ENCODE assay signal across 21 cellular contexts in the genomic region with DNA sequence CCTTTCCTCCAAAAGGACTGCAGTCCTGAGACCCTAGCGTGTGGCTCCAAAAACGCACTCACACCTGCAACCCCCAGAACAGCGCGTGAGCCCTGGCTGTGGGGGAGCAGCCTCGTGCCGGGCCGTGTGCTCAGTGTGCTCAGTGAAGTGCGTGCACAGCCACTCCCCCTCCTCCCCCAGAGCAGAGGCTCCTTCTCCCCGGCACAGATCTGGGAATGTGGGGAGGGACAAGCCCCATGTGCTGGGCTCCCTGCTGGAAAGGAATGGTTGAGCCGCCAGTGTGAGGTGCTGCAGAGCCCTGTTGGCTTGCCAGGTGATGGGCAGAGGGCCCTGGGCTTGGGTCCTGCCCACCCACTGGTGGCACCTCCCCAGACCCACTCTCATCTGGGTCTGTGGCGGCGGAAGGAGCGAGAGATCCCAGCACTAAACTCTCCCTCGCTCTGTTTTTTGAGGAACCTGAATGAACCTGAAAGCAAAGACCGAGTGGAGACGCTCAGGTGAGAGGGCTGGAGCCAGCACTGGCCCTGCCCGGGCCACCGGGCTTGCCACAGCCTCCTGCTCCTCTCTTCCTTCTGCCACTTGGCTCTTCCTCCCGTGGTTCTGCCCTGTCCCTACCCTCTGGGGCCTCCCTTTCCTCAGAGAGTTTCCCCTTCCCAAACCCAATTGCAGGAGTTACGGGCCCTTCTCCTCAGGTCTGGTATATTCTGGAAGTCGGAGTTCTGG. TPM values are rescaled to one million over a fixed set of nuclear protein-coding genes. Genes with fewer than 3 reads are reported as not detected.
DNase-seq lines count a peak whose midpoint lies in the region; ATAC-seq, FAIRE-seq and TF ChIP-seq lines count a peak whose summit lies in the region.
"Had no signal": no experiment of that assay in that cellular context is flagged by ENCODE, and none has a peak within 500 bp of the region (broad histone marks: within the 10 kb centered on the region; RNA-seq: fewer than 3 reads in every experiment).

No MANE protein-coding gene starts in this region.

- no peak overlapping the region for H3K27ac Mint-ChIP-seq in activated T-cell treated with anti-CD3 and anti-CD28 coated beads, Interleukin-2, amount 50 U/mL, for 24 hours
- H3K27ac Mint-ChIP-seq: activated CD4-positive, alpha-beta memory T cell treated with anti-CD3 and anti-CD28 coated beads for 36 hours; activated naive CD8-positive, alpha-beta T cell treated with anti-CD3 and anti-CD28 coated beads, Interleukin-2, amount 50 U/mL, for 24 hours; activated T-helper 1 cell treated with anti-CD3 and anti-CD28 coated beads, Interleukin-12 subunit alpha, Interleukin-12 subunit beta, Interleukin-2, Interleukin-4 antibody, amounts not matched to agents 30 ng/mL and 10 ng/mL and 1 ng/mL, durations not matched to agents 14 hours and 24 hours and 36 hours; immature natural killer cell had no signal

- H3K9ac ChIP-seq in HepG2 (ENCODE audit: insufficient read depth, low read depth, low read length) (no peak overlapping the region), neuronal stem cell (ENCODE audit: low read depth, low read length, poor library complexity) (peak overlapping the region; percentile 70)
- H3K9ac ChIP-seq: SK-N-SH had no signal

- peaks cover 11% of the 10 kb centered on the region for H3K79me1 ChIP-seq in neuronal stem cell (ENCODE audit: low read depth, low read length)

- H3K27me3 Mint-ChIP-seq in activated T-cell treated with anti-CD3 and anti-CD28 coated beads, Interleukin-2, amount 50 U/mL, for 24 hours: no peaks in the 10 kb centered on the region
- H3K27me3 Mint-ChIP-seq: activated CD4-positive, alpha-beta memory T cell treated with anti-CD3 and anti-CD28 coated beads for 36 hours; activated naive CD8-positive, alpha-beta T cell treated with anti-CD3 and anti-CD28 coated beads, Interleukin-2, amount 50 U/mL, for 24 hours had no signal

- WGBS in HepG2 (ENCODE audit: low lambda C conversion rate): 97% methylated on average over 7 of the region's 21 CpGs
- WGBS in right lobe of liver (ENCODE audit: insufficient coverage, low coverage, low lambda C conversion rate, missing lambda C conversion rate): 93% methylated on average over 7 of the region's 21 CpGs
- whole genome bisulfite sequencing in neuronal stem cell (ENCODE audit: extremely low coverage in 2 of 2, insufficient read length in 2 of 2, insufficient replicate concordance in 1 of 2), 2 donors: no CpG with 5 or more reads among the region's 21 CpGs

- TF ChIP-seq CTCF in HepG2 (CRISPR knock-in tag; IDR thresholded peaks at IDR 0.05) (no peak), right lobe of liver (IDR thresholded peaks at IDR 0.05) (no peak), dorsolateral prefrontal cortex (IDR thresholded peaks at IDR 0.05 in 54 of 56, conservative IDR thresholded peaks at IDR 0.05 in 2 of 56; ENCODE audit: low read depth in 1 of 56, partially characterized antibody in 56 of 56) (peak in 5 of 56 donors; percentile 6 to 31 (median 11))

- H3K23ac ChIP-seq in neuronal stem cell (ENCODE audit: low read depth, low read length, poor library complexity): peak overlapping the region; percentile 73

- TF ChIP-seq POLR2A in HepG2 (IDR thresholded peaks at IDR 0.05; ENCODE audit: insufficient read depth in 1 of 2, low read depth in 2 of 2, low read length in 2 of 2): no peak
- TF ChIP-seq POLR2A in right lobe of liver (IDR thresholded peaks at IDR 0.05): no peak

- H3K36me3 Mint-ChIP-seq in activated T-cell treated with anti-CD3 and anti-CD28 coated beads, Interleukin-2, amount 50 U/mL, for 24 hours (ENCODE audit: low read depth): peaks cover 64% of the 10 kb centered on the region

- ATAC-seq in HepG2 (no peak), right lobe of liver (no peak), GM21515 (IDR thresholded peaks at IDR 0.05; ENCODE audit: unreplicated experiment) (no peak)
- ATAC-seq: activated naive CD8-positive, alpha-beta T cell treated with anti-CD3 and anti-CD28 coated beads, Interleukin-2, amount 50 U/mL, for 24 hours; gastrocnemius medialis had no signal

- no peak for TF ChIP-seq EP300 in HepG2 (IDR thresholded peaks at IDR 0.05; ENCODE audit: low read depth in 2 of 2, low read length in 2 of 2)
- TF ChIP-seq EP300 in HepG2 (CRISPR knock-in tag; IDR thresholded peaks at IDR 0.05; ENCODE audit: borderline replicate concordance): no peak

- H3K27me3 ChIP-seq in HepG2 (ENCODE audit: control insufficient read depth in 1 of 2, insufficient read depth in 2 of 2, low read length in 2 of 2): no peaks in the 10 kb centered on the region
- H3K27me3 ChIP-seq in right lobe of liver: no peaks in the 10 kb centered on the region
- no peaks in the 10 kb centered on the region for H3K27me3 ChIP-seq in dorsolateral prefrontal cortex
- H3K27me3 ChIP-seq in neuronal stem cell (ENCODE audit: control insufficient read depth in 3 of 3, insufficient read depth in 3 of 3, low read depth in 1 of 3, low read length in 3 of 3): no peaks in the 10 kb centered on the region
- H3K27me3 ChIP-seq: gastrocnemius medialis, stomach had no signal

- no peak overlapping the region for H2AFZ ChIP-seq in HepG2 (ENCODE audit: low read length)
- H2AFZ ChIP-seq in neuronal stem cell (ENCODE audit: low read length): no peak overlapping the region

- H4K20me1 ChIP-seq in HepG2 (ENCODE audit: insufficient read depth, low read length): no peaks in the 10 kb centered on the region

- no peaks in the 10 kb centered on the region for H3K9me3 Mint-ChIP-seq in activated T-cell treated with anti-CD3 and anti-CD28 coated beads, Interleukin-2, amount 50 U/mL, for 24 hours
- H3K9me3 Mint-ChIP-seq: activated CD4-positive, alpha-beta memory T cell treated with anti-CD3 and anti-CD28 coated beads for 36 hours; activated naive CD8-positive, alpha-beta T cell treated with anti-CD3 and anti-CD28 coated beads, Interleukin-2, amount 50 U/mL, for 24 hours; activated T-helper 1 cell treated with anti-CD3 and anti-CD28 coated beads, Interleukin-12 subunit alpha, Interleukin-12 subunit beta, Interleukin-2, Interleukin-4 antibody, amounts not matched to agents 30 ng/mL and 10 ng/mL and 1 ng/mL, durations not matched to agents 14 hours and 24 hours and 36 hours had no signal

- H3K79me2 ChIP-seq in HepG2 (ENCODE audit: insufficient read depth, low read length): no peaks in the 10 kb centered on the region

- H3K4me1 Mint-ChIP-seq in activated T-cell treated with anti-CD3 and anti-CD28 coated beads, Interleukin-2, amount 50 U/mL, for 24 hours (ENCODE audit: low read depth): no peaks in the 10 kb centered on the region
- H3K4me1 Mint-ChIP-seq: activated naive CD8-positive, alpha-beta T cell treated with anti-CD3 and anti-CD28 coated beads, Interleukin-2, amount 50 U/mL, for 24 hours had no signal

- CTCF ChIA-PET in HepG2 (lab: Yijun Ruan, JAX; ENCODE audit: low intra/inter-chr PET ratio, low total read pairs): no interaction called here

- no peak overlapping the region for H2BK12ac ChIP-seq in neuronal stem cell (ENCODE audit: low read length)

- in situ Hi-C loops in HepG2 (cut with HindIII; ENCODE audit: extremely low pct_ligation_motif_present, low pct_unique_long_range_greater_than_20kb): no loop called here

- no peak overlapping the region for H3K18ac ChIP-seq in neuronal stem cell (ENCODE audit: low read length)

- POLR2A ChIA-PET in HepG2 (lab: Yijun Ruan, JAX): no interaction called here

- H3K14ac ChIP-seq in neuronal stem cell (ENCODE audit: low read length): no peak overlapping the region

- no peak for DNase-seq in HepG2 (ENCODE audit: low spot score)
- no peak for DNase-seq in right lobe of liver
- DNase-seq in dorsolateral prefrontal cortex: peak in 4 of 10 donors; percentile 61 to 80 (median 68)
- no peak for DNase-seq in neuronal stem cell (ENCODE audit: low spot score)
- no peak for DNase-seq in NCI-H2227 (lab: John Stamatoyannopoulos, UW; ENCODE audit: unreplicated experiment)
- no peak for DNase-seq in activated T-cell treated with anti-CD3 and anti-CD28 coated beads, Interleukin-2, amount 50 U/mL, for 24 hours
- DNase-seq in RPMI8226: no peak
- DNase-seq: activated CD4-positive, alpha-beta memory T cell treated with anti-CD3 and anti-CD28 coated beads for 36 hours; activated naive CD8-positive, alpha-beta T cell treated with anti-CD3 and anti-CD28 coated beads, Interleukin-2, amount 50 U/mL, for 24 hours; COR-L47; gastrocnemius medialis; GDM1; immature natural killer cell; midbrain; NCI-H2227 treated with DMSO at 0.1 percent for 48 hours; stomach had no signal

- H2BK120ac ChIP-seq in neuronal stem cell (ENCODE audit: low read depth, low read length): peak overlapping the region; percentile 67

- no peak overlapping the region for H3K4me3 Mint-ChIP-seq in activated T-cell treated with anti-CD3 and anti-CD28 coated beads, Interleukin-2, amount 50 U/mL, for 24 hours
- H3K4me3 Mint-ChIP-seq: activated CD4-positive, alpha-beta memory T cell treated with anti-CD3 and anti-CD28 coated beads for 36 hours; activated naive CD8-positive, alpha-beta T cell treated with anti-CD3 and anti-CD28 coated beads, Interleukin-2, amount 50 U/mL, for 24 hours; activated T-helper 1 cell treated with anti-CD3 and anti-CD28 coated beads, Interleukin-12 subunit alpha, Interleukin-12 subunit beta, Interleukin-2, Interleukin-4 antibody, amounts not matched to agents 30 ng/mL and 10 ng/mL and 1 ng/mL, durations not matched to agents 14 hours and 24 hours and 36 hours; immature natural killer cell had no signal

- H4K91ac ChIP-seq in neuronal stem cell (ENCODE audit: low read depth, low read length, poor library complexity): no peak overlapping the region

- peak overlapping the region; percentile 98 for H2AK5ac ChIP-seq in neuronal stem cell (ENCODE audit: low read depth, low read length)

- peaks cover 17 to 35% of the 10 kb centered on the region in 2 experiments; a peak in 4 of 5 replicates for H3K36me3 ChIP-seq in HepG2 (replicated peaks in 1 of 2; ENCODE audit: control insufficient read depth in 1 of 2, insufficient read depth in 2 of 2, low read length in 2 of 2)
- H3K36me3 ChIP-seq in right lobe of liver: peaks cover 0 to 36% (median 19%) of the 10 kb centered on the region in 4 donors
- peaks cover 30 to 78% of the 10 kb centered on the region in 2 donors for H3K36me3 ChIP-seq in neuronal stem cell (replicated peaks in 1 of 2; ENCODE audit: control insufficient read depth in 2 of 2, insufficient read depth in 2 of 2, low read length in 2 of 2)

- H3K9me3 ChIP-seq in HepG2 (ENCODE audit: low read length): no peaks in the 10 kb centered on the region
- no peaks in the 10 kb centered on the region for H3K9me3 ChIP-seq in right lobe of liver
- no peaks in the 10 kb centered on the region for H3K9me3 ChIP-seq in neuronal stem cell (replicated peaks in 1 of 2; ENCODE audit: control insufficient read depth in 2 of 2, insufficient read depth in 1 of 2, low read depth in 1 of 2, low read length in 2 of 2)
- H3K9me3 ChIP-seq: gastrocnemius medialis, SK-N-SH, stomach had no signal

- H2BK15ac ChIP-seq in neuronal stem cell (ENCODE audit: low read length): peak overlapping the region; percentile 62

- H3K4ac ChIP-seq in neuronal stem cell (ENCODE audit: low read length): no peak overlapping the region

- H3K4me3 ChIP-seq in HepG2 (replicated peaks in 1 of 3; ENCODE audit: insufficient read depth in 1 of 3, low read depth in 2 of 3, low read length in 3 of 3) (no peak overlapping the region), right lobe of liver (no peak overlapping the region), dorsolateral prefrontal cortex (no peak overlapping the region), neuronal stem cell (ENCODE audit: low read length in 2 of 2) (no peak overlapping the region)
- H3K4me3 ChIP-seq: gastrocnemius medialis, stomach had no signal

- no peak overlapping the region for H3K4me2 ChIP-seq in HepG2 (ENCODE audit: low read depth, low read length)
- no peak overlapping the region for H3K4me2 ChIP-seq in neuronal stem cell (ENCODE audit: insufficient read depth, low read length, poor library complexity, severe bottlenecking)
- H3K4me2 ChIP-seq: SK-N-SH had no signal

- intact Hi-C loops in HepG2 (cut with micrococcal nuclease; ENCODE audit: unreplicated experiment): loop anchor here (10.0 kb wide), 1 partner anchor 143 kb away; the partner anchor contains the start of gene ZFTA
- intact Hi-C loops in right lobe of liver (cut with DNase I): loop anchor here in 1 of 2 donors (5.0 kb wide), 1 partner anchor 71 kb away; the partner anchor contains the start of gene MARK2
- intact Hi-C loops in dorsolateral prefrontal cortex (cut with DNase I): no loop called here

- no peak for TF ChIP-seq RAD21 in HepG2 (CRISPR knock-in tag; IDR thresholded peaks at IDR 0.05)

- H3K4me1 ChIP-seq in HepG2 (ENCODE audit: insufficient read depth, low read length) (no peaks in the 10 kb centered on the region), right lobe of liver (no peaks in the 10 kb centered on the region), neuronal stem cell (ENCODE audit: control insufficient read depth in 2 of 2, insufficient read depth in 1 of 2, low read depth in 1 of 2, low read length in 2 of 2) (peaks cover 35 to 39% of the 10 kb centered on the region in 2 donors)
- H3K4me1 ChIP-seq: gastrocnemius medialis had no signal

- BruUV-seq in HepG2 (replicated peaks; lab: Mats Ljungman, UMichigan): no TSS peak

- no peak for FAIRE-seq in HepG2 (lab: Jason Lieb, UNC)
- FAIRE-seq: endothelial cell of umbilical vein, TTC549 had no signal

- H4K8ac ChIP-seq in neuronal stem cell (ENCODE audit: low read depth, low read length): no peak overlapping the region

- H2BK5ac ChIP-seq in neuronal stem cell (ENCODE audit: low read length): peak overlapping the region; percentile 87

- H3K27ac ChIP-seq in HepG2 (ENCODE audit: extremely low read length, insufficient read depth, low read length) (no peak overlapping the region), right lobe of liver (no peak overlapping the region), dorsolateral prefrontal cortex (peak overlapping the region in 58 of 59 donors; percentile 40 to 97 (median 84)), neuronal stem cell (replicated peaks; ENCODE audit: low read length) (peak overlapping the region; percentile 42)
- H3K27ac ChIP-seq: gastrocnemius medialis had no signal

RNA-seq across cellular contexts. Expression of gene RCOR2, which starts 9.0 kb away (rescaled TPM):
- total RNA-seq in HepG2 (2016; rRNA removed; fragmentation: Illumina TruSeq; extraction: Trizol) (6.9 and 8.5 TPM in 2 replicates), right lobe of liver (under 1 TPM in 1 of 6 experiments, not detected in 5; 0.15 TPM), dorsolateral prefrontal cortex (10 to 100 TPM in 73 of 120 experiments, 1 to 10 TPM in 47; 4.7 to 20.2 (median 10.9) TPM)
- 4.0 and 4.8 TPM in 2 replicates for total RNA-seq in HepG2 (2016; cell fraction: cytosol; rRNA removed; fragmentation: Illumina TruSeq; extraction: Trizol; ENCODE audit: low read depth)
- total RNA-seq in HepG2 (2016; cell fraction: insoluble cytoplasmic fraction; rRNA removed; fragmentation: Illumina TruSeq; extraction: Trizol): 5.2 and 8.3 TPM in 2 replicates
- total RNA-seq in HepG2 (2016; cell fraction: membrane; rRNA removed; fragmentation: Illumina TruSeq; extraction: Trizol): 9.3 and 10.4 TPM in 2 replicates
- 4.9 and 5.7 TPM in 2 replicates for total RNA-seq in HepG2 (2016; cell fraction: nucleus; rRNA removed; fragmentation: Illumina TruSeq; extraction: Trizol)
- 8.3 and 9.1 TPM in 2 replicates for polyA plus RNA-seq in HepG2 (2011; rRNA removed)
- 6.2 and 8.1 TPM in 2 replicates for polyA plus RNA-seq in HepG2 (2011; cell fraction: cytosol; rRNA removed)
- polyA plus RNA-seq in HepG2 (2011; cell fraction: nucleus; rRNA removed): 12.4 and 14.3 TPM in 2 replicates
- 4.5 and 6.4 TPM in 2 replicates for polyA plus RNA-seq in HepG2 (2012)
- polyA plus RNA-seq in HepG2 (2016; cell fraction: cytosol; fragmentation: Illumina TruSeq; extraction: Trizol; ENCODE audit: low read depth): 5.0 and 5.5 TPM in 2 replicates
- polyA plus RNA-seq in HepG2 (2016; cell fraction: insoluble cytoplasmic fraction; fragmentation: Illumina TruSeq; extraction: Trizol; ENCODE audit: low read depth): 8.9 and 9.7 TPM in 2 replicates
- 8.9 and 10.1 TPM in 2 replicates for polyA plus RNA-seq in HepG2 (2016; cell fraction: membrane; fragmentation: Illumina TruSeq; extraction: Trizol; ENCODE audit: low read depth)
- 16.2 and 16.9 TPM in 2 replicates for polyA plus RNA-seq in HepG2 (2016; cell fraction: nucleus; fragmentation: Illumina TruSeq; extraction: Trizol; ENCODE audit: insufficient read depth, low read depth)
- 2.5 and 13.8 TPM in 2 replicates for polyA minus RNA-seq in HepG2 (2011; rRNA and poly(A)+ RNA removed; ENCODE audit: low replicate concordance)
- polyA minus RNA-seq in HepG2 (2011; cell fraction: cytosol; rRNA and poly(A)+ RNA removed): 5.5 and 6.2 TPM in 2 replicates
- 3.2 and 3.3 TPM in 2 replicates for polyA minus RNA-seq in HepG2 (2011; cell fraction: nucleus; rRNA and poly(A)+ RNA removed)
- polyA plus RNA-seq in neuronal stem cell (2013, experiment 1 of 2): 74.6 TPM
- polyA plus RNA-seq in neuronal stem cell (2013, experiment 2 of 2): 74.3 TPM
- polyA plus RNA-seq: immature natural killer cell had no signal

RNA-seq across cellular contexts. Expression of gene NAA40, which starts 30.8 kb away (rescaled TPM):
- total RNA-seq in HepG2 (2016; rRNA removed; fragmentation: Illumina TruSeq; extraction: Trizol): 17.1 and 17.9 TPM in 2 replicates
- total RNA-seq in HepG2 (2016; cell fraction: cytosol; rRNA removed; fragmentation: Illumina TruSeq; extraction: Trizol; ENCODE audit: low read depth): 1.8 and 2.2 TPM in 2 replicates
- 15.4 and 20.1 TPM in 2 replicates for total RNA-seq in HepG2 (2016; cell fraction: insoluble cytoplasmic fraction; rRNA removed; fragmentation: Illumina TruSeq; extraction: Trizol)
- 6.7 and 7.0 TPM in 2 replicates for total RNA-seq in HepG2 (2016; cell fraction: membrane; rRNA removed; fragmentation: Illumina TruSeq; extraction: Trizol)
- total RNA-seq in HepG2 (2016; cell fraction: nucleus; rRNA removed; fragmentation: Illumina TruSeq; extraction: Trizol): 15.0 and 17.0 TPM in 2 replicates
- polyA plus RNA-seq in HepG2 (2011; rRNA removed): 11.1 and 14.3 TPM in 2 replicates
- polyA plus RNA-seq in HepG2 (2011; cell fraction: cytosol; rRNA removed): 9.0 and 9.1 TPM in 2 replicates
- polyA plus RNA-seq in HepG2 (2011; cell fraction: nucleus; rRNA removed): 34.5 and 44.9 TPM in 2 replicates
- 8.9 TPM in 2 replicates for polyA plus RNA-seq in HepG2 (2012)
- polyA plus RNA-seq in HepG2 (2016; cell fraction: cytosol; fragmentation: Illumina TruSeq; extraction: Trizol; ENCODE audit: low read depth): 2.0 and 2.2 TPM in 2 replicates
- 19.2 and 20.6 TPM in 2 replicates for polyA plus RNA-seq in HepG2 (2016; cell fraction: insoluble cytoplasmic fraction; fragmentation: Illumina TruSeq; extraction: Trizol; ENCODE audit: low read depth)
- polyA plus RNA-seq in HepG2 (2016; cell fraction: membrane; fragmentation: Illumina TruSeq; extraction: Trizol; ENCODE audit: low read depth): 4.0 and 4.3 TPM in 2 replicates
- 43.1 and 48.7 TPM in 2 replicates for polyA plus RNA-seq in HepG2 (2016; cell fraction: nucleus; fragmentation: Illumina TruSeq; extraction: Trizol; ENCODE audit: insufficient read depth, low read depth)
- polyA minus RNA-seq in HepG2 (2011; rRNA and poly(A)+ RNA removed; ENCODE audit: low replicate concordance): 10.7 and 27.3 TPM in 2 replicates
- polyA minus RNA-seq in HepG2 (2011; cell fraction: cytosol; rRNA and poly(A)+ RNA removed): 3.8 and 4.3 TPM in 2 replicates
- polyA minus RNA-seq in HepG2 (2011; cell fraction: nucleus; rRNA and poly(A)+ RNA removed): 18.0 and 19.6 TPM in 2 replicates
- 1 to 10 TPM; 3.6 to 7.5 (median 4.6) TPM for total RNA-seq in right lobe of liver
- total RNA-seq in dorsolateral prefrontal cortex: 10 to 100 TPM; 18.7 to 46.0 (median 26.4) TPM
- 15.2 TPM for polyA plus RNA-seq in neuronal stem cell (2013, experiment 1 of 2)
- 15.8 TPM for polyA plus RNA-seq in neuronal stem cell (2013, experiment 2 of 2)

Comparison
In these comparisons a context has a peak if more than half of its experiments do, and no peak if none do; other contexts are left out.
1. H3K27ac ChIP-seq: peak in dorsolateral prefrontal cortex (58 of 59) and neuronal stem cell (single experiment); none in HepG2 (single experiment) and right lobe of liver (0 of 3).